24 cellular contexts compared by ENCODE assay signal in genomic region chr3:12408984-12409383, GRCh38.
"Had no signal": no experiment of that assay in that cellular context is flagged by ENCODE, and none has a peak within 500 bp of the region (broad histone marks: within the 10 kb centered on the region; RNA-seq: fewer than 3 reads in every experiment).

No MANE protein-coding gene starts in this region.

- H3K9ac ChIP-seq: neural progenitor cell, parathyroid adenoma had no signal

- H3K27me3 ChIP-seq: esophagus squamous epithelium, neural progenitor cell, right atrium auricular region, sigmoid colon, tibial nerve, upper lobe of right lung, uterus had no signal

- H3K4me2 ChIP-seq: neural progenitor cell had no signal

- DNase-seq: dermis blood vessel endothelial cell; effector memory CD8-positive, alpha-beta T cell; erythroblast; esophagus squamous epithelium; foreskin melanocyte; kidney; left ventricle myocardium superior; mesenchymal stem cell; naive thymus-derived CD4-positive, alpha-beta T cell; sigmoid colon; stimulated activated CD4-positive, alpha-beta T cell treated with anti-CD3 and anti-CD28 coated beads, Interleukin-2, amount 100 ng/mL, for 24 hours; stimulated activated CD4-positive, alpha-beta T cell treated with anti-CD3 and anti-CD28 coated beads, Interleukin-4, amount 100 ng/mL, for 4 hours; stimulated activated naive CD8-positive, alpha-beta T cell treated with anti-CD3 and anti-CD28 coated beads, Interleukin-15, Interleukin-2, amounts not matched to agents 100 U/mL and 50 U/mL, for 24 hours; upper lobe of right lung; uterus had no signal

- H3K36me3 ChIP-seq: esophagus squamous epithelium, neural progenitor cell, prostate gland, right atrium auricular region, sigmoid colon, thoracic aorta, tibial nerve, upper lobe of right lung, uterus had no signal

- H3K4me3 ChIP-seq: coronary artery, esophagus squamous epithelium, mucosa of descending colon, neural progenitor cell, prostate gland, right atrium auricular region, sigmoid colon, thoracic aorta, tibial nerve, upper lobe of right lung, uterus had no signal

- H3K9me3 ChIP-seq: esophagus squamous epithelium, mucosa of descending colon, prostate gland, right atrium auricular region, sigmoid colon, thoracic aorta, tibial nerve, upper lobe of right lung, uterus had no signal

- H3K79me2 ChIP-seq: parathyroid adenoma had no signal

- H3K27ac ChIP-seq: coronary artery, esophagus squamous epithelium, neural progenitor cell, parathyroid adenoma, prostate gland, right atrium auricular region, sigmoid colon, thoracic aorta, tibial nerve, upper lobe of right lung, uterus had no signal

- H2AFZ ChIP-seq: neural progenitor cell, parathyroid adenoma had no signal

- ATAC-seq: effector memory CD8-positive, alpha-beta T cell; left ventricle myocardium superior; mucosa of descending colon; naive thymus-derived CD4-positive, alpha-beta T cell; stimulated activated memory B cell treated with anti-CD40 and anti-IgM and Interleukin-4, amounts not matched to agents 10 μg/mL and 1 μg/mL and 100 μg/mL, for 72 hours; stimulated activated naive CD8-positive, alpha-beta T cell treated with anti-CD3 and anti-CD28 coated beads, Interleukin-15, Interleukin-2, amounts not matched to agents 100 U/mL and 50 U/mL, for 24 hours; upper lobe of right lung had no signal

- H3K4me1 ChIP-seq: neural progenitor cell, parathyroid adenoma, right atrium auricular region, sigmoid colon, tibial nerve, upper lobe of right lung, uterus had no signal
